ENCODE assay signal across 12 cellular contexts in the genomic region with DNA sequence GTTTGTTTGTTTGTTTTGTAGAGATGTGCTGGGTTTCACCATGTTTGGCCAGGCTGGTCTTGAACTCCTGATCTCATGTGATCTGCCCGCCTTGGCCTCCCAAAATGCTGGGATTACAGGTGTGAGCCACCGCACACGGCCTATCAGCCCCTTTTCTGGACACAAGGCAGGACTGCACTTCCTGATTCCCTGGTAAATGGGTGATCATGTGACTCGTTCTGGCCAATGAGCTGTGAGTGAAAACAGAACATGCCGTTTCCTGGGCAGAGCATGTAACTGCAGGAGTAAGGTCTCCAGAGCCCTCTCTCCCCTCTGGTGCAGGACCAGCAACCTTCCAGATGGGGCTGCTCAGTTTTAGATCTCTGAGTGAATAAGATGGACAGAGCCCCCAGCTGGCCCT.
DNase-seq lines count a peak whose midpoint lies in the region; ATAC-seq and TF ChIP-seq lines count a peak whose summit lies in the region.
"Had no signal": no experiment of that assay in that cellular context is flagged by ENCODE, and none has a peak within 500 bp of the region (broad histone marks: within the 10 kb centered on the region; RNA-seq: fewer than 3 reads in every experiment).

No MANE protein-coding gene starts in this region.

- H3K4me3 Mint-ChIP-seq in activated CD8-positive, alpha-beta T cell treated with anti-CD3 and anti-CD28 coated beads for 36 hours, result no peak overlapping the region
- no peak overlapping the region for H3K4me3 Mint-ChIP-seq in activated CD8-positive, alpha-beta memory T cell treated with anti-CD3 and anti-CD28 coated beads, Interleukin-2, amount 10 ng/mL, durations not matched to agents 7 days and 5 days

- peaks cover 8% of the 10 kb centered on the region for H3K36me3 Mint-ChIP-seq in activated CD8-positive, alpha-beta T cell treated with anti-CD3 and anti-CD28 coated beads for 36 hours (ENCODE audit: low read depth)
- peaks cover 3% of the 10 kb centered on the region for H3K36me3 Mint-ChIP-seq in activated CD8-positive, alpha-beta memory T cell treated with anti-CD3 and anti-CD28 coated beads, Interleukin-2, amount 10 ng/mL, durations not matched to agents 7 days and 5 days

- no peak for TF ChIP-seq CTCF in activated CD8-positive, alpha-beta T cell treated with anti-CD3 and anti-CD28 coated beads for 36 hours (IDR thresholded peaks at IDR 0.05)

- POLR2A ChIA-PET in HEK293T (lab: Yijun Ruan, JAX), result no interaction called here
- POLR2A ChIA-PET in activated CD8-positive, alpha-beta T cell treated with anti-CD3 and anti-CD28 coated beads for 36 hours (lab: Charles Lee), result interaction anchor here (1.9 kb wide), 1 partner anchor 11 kb away, joined by 4 read pairs; no protein-coding TSS in a partner anchor

- CTCF ChIA-PET in HEK293T (lab: Yijun Ruan, JAX), result no interaction called here
- CTCF ChIA-PET in activated CD8-positive, alpha-beta T cell treated with anti-CD3 and anti-CD28 coated beads for 36 hours (lab: Charles Lee), result interaction anchor here (0.9 to 1.8 kb wide), 4 partner anchors 11 to 90 kb away, joined by 3 to 8 read pairs (median 4); no protein-coding TSS in a partner anchor
- CTCF ChIA-PET in activated CD8-positive, alpha-beta memory T cell treated with anti-CD3 and anti-CD28 coated beads, Interleukin-2, amount 10 ng/mL, durations not matched to agents 7 days and 5 days (lab: Charles Lee), result interaction anchor here (1.3 kb wide), 1 partner anchor 90 kb away, joined by 4 read pairs; no protein-coding TSS in a partner anchor

- peaks cover 35% of the 10 kb centered on the region for H3K4me1 Mint-ChIP-seq in activated CD8-positive, alpha-beta T cell treated with anti-CD3 and anti-CD28 coated beads for 36 hours (ENCODE audit: low read depth)
- H3K4me1 Mint-ChIP-seq in activated CD8-positive, alpha-beta memory T cell treated with anti-CD3 and anti-CD28 coated beads, Interleukin-2, amount 10 ng/mL, durations not matched to agents 7 days and 5 days, result peaks cover 14% of the 10 kb centered on the region

- H3K9me3 Mint-ChIP-seq in activated CD8-positive, alpha-beta T cell treated with anti-CD3 and anti-CD28 coated beads for 36 hours, result no peaks in the 10 kb centered on the region
- H3K9me3 Mint-ChIP-seq in activated CD8-positive, alpha-beta memory T cell treated with anti-CD3 and anti-CD28 coated beads, Interleukin-2, amount 10 ng/mL, durations not matched to agents 7 days and 5 days (ENCODE audit: low read depth), result no peaks in the 10 kb centered on the region

- no peak overlapping the region for H3K27ac Mint-ChIP-seq in activated CD8-positive, alpha-beta T cell treated with anti-CD3 and anti-CD28 coated beads for 36 hours
- no peak overlapping the region for H3K27ac Mint-ChIP-seq in activated CD8-positive, alpha-beta memory T cell treated with anti-CD3 and anti-CD28 coated beads, Interleukin-2, amount 10 ng/mL, durations not matched to agents 7 days and 5 days

- DNase-seq in NCI-H748 (lab: John Stamatoyannopoulos, UW; ENCODE audit: unreplicated experiment), result peak; percentile 25
- no peak for DNase-seq in NCI-H748 treated with DMSO at 0.1 percent for 48 hours (lab: John Stamatoyannopoulos, UW)
- peak; percentile 49 for DNase-seq in HEK293T (ENCODE audit: extremely low spot score)
- peak; percentile 51 for DNase-seq in activated CD8-positive, alpha-beta T cell treated with anti-CD3 and anti-CD28 coated beads for 36 hours
- DNase-seq in midbrain (lab: John Stamatoyannopoulos, UW), result peak; percentile 61
- no peak for DNase-seq in activated CD8-positive, alpha-beta memory T cell treated with anti-CD3 and anti-CD28 coated beads, Interleukin-2, amount 10 ng/mL, durations not matched to agents 7 days and 5 days
- no peak for DNase-seq in germinal center (ENCODE audit: low spot score)
- DNase-seq: activated CD8-positive, alpha-beta memory T cell treated with anti-CD3 and anti-CD28 coated beads, Interleukin-2, amount 50 U/mL, for 4 hours; NCI-H1048 had no signal

- no peak for ATAC-seq in activated CD8-positive, alpha-beta T cell treated with anti-CD3 and anti-CD28 coated beads for 36 hours
- ATAC-seq in activated CD8-positive, alpha-beta memory T cell treated with anti-CD3 and anti-CD28 coated beads, Interleukin-2, amount 10 ng/mL, durations not matched to agents 7 days and 5 days, result no peak
- ATAC-seq in HG02938 (IDR thresholded peaks at IDR 0.05; ENCODE audit: unreplicated experiment), result no peak
- ATAC-seq: gastroesophageal sphincter, Right ventricle myocardium inferior had no signal

- no peaks in the 10 kb centered on the region for H3K27me3 Mint-ChIP-seq in activated CD8-positive, alpha-beta T cell treated with anti-CD3 and anti-CD28 coated beads for 36 hours
- no peaks in the 10 kb centered on the region for H3K27me3 Mint-ChIP-seq in activated CD8-positive, alpha-beta memory T cell treated with anti-CD3 and anti-CD28 coated beads, Interleukin-2, amount 10 ng/mL, durations not matched to agents 7 days and 5 days

- intact Hi-C loops in activated CD8-positive, alpha-beta T cell treated with anti-CD3 and anti-CD28 coated beads for 36 hours (cut with micrococcal nuclease), result no loop called here

TF ChIP-seq in HEK293T, 16 proteins besides CTCF, POLR2A, EP300 and RAD21:
- TF ChIP-seq TARDBP (IDR thresholded peaks at IDR 0.05) (no peak), ELF4 (IDR thresholded peaks at IDR 0.05) (peak; percentile 48), CTBP1 (IDR thresholded peaks at IDR 0.05; ENCODE audit: borderline replicate concordance) (no peak), LEF1 (IDR thresholded peaks at IDR 0.05; ENCODE audit: borderline replicate concordance) (no peak), ZNF384 (IDR thresholded peaks at IDR 0.05) (no peak)

Comparison
In these comparisons a context has a peak if more than half of its experiments do, and no peak if none do; other contexts are left out.
1. DNase-seq: peak in NCI-H748 (single experiment), HEK293T (single experiment), activated CD8-positive, alpha-beta T cell treated with anti-CD3 and anti-CD28 coated beads for 36 hours (single experiment) and midbrain (single experiment); none in NCI-H748 treated with DMSO at 0.1 percent for 48 hours (single experiment), activated CD8-positive, alpha-beta memory T cell treated with anti-CD3 and anti-CD28 coated beads, Interleukin-2, amount 10 ng/mL, durations not matched to agents 7 days and 5 days (single experiment) and germinal center (single experiment).